ENCODE assay signal across 8 cellular contexts in the genomic region with DNA sequence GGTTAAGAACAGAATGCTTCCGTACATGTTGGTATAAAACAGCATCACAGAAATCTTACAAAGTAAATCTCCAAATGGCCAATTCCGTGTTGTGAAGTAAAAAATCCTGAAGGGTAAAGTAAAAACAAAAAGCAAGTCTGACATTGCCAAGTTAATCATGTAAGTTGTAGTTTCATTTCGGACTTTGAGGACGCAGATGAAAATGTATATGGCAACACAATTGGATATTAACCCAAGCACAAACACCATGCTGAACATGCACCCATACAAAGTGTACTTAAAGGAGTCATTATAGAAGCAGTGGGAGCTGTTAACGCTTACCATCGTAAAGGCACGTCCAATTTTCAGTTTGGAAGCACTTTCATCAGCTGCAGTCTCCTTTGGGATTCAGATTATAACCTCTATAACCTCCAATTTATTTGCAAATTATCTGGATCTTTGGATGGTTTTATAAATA. TPM values are rescaled to one million over a fixed set of nuclear protein-coding genes. Genes with fewer than 3 reads are reported as not detected.
DNase-seq lines count a peak whose midpoint lies in the region; ATAC-seq and TF ChIP-seq lines count a peak whose summit lies in the region.

No MANE protein-coding gene starts in this region.

- H3K4me2 ChIP-seq in BLaER1, result peak overlapping the region; percentile 62

- ATAC-seq in esophagus mucosa (peak; percentile 49), GM21529 (IDR thresholded peaks at IDR 0.05; ENCODE audit: unreplicated experiment) (no peak)

- H3K4me1 ChIP-seq in BLaER1 (peaks cover 12% of the 10 kb centered on the region), SJCRH30 (no peaks in the 10 kb centered on the region)

- H3K36me3 ChIP-seq in BLaER1, result peaks cover 32% of the 10 kb centered on the region
- H3K36me3 ChIP-seq in SJCRH30, result peaks cover 14% of the 10 kb centered on the region

- H3K27me3 Mint-ChIP-seq in nephron (ENCODE audit: low read depth), result no peaks in the 10 kb centered on the region

- peak overlapping the region; percentile 75 for H3K27ac ChIP-seq in BLaER1
- no peak overlapping the region for H3K27ac ChIP-seq in SJCRH30

- H3K9me3 ChIP-seq in BLaER1 (peaks cover 25% of the 10 kb centered on the region), SJCRH30 (replicated peaks) (no peaks in the 10 kb centered on the region)

- no peak for TF ChIP-seq CTCF in nephron (IDR thresholded peaks at IDR 0.05; ENCODE audit: unreplicated experiment in 3 of 3)

- no peaks in the 10 kb centered on the region for H4K20me1 ChIP-seq in BLaER1

- H3K4me3 Mint-ChIP-seq in nephron, result peak overlapping the region; percentile 87 to 99 (median 95)

- H3K4me1 Mint-ChIP-seq in nephron, result peaks cover 31% of the 10 kb centered on the region

- peaks cover 25% of the 10 kb centered on the region for H3K36me3 Mint-ChIP-seq in nephron (ENCODE audit: low read depth)

- peaks cover 11% of the 10 kb centered on the region for H3K9me3 Mint-ChIP-seq in nephron

- H3K4me3 ChIP-seq in BLaER1 (peak overlapping the region; percentile 68), SJCRH30 (peak overlapping the region; percentile 35)

- peak overlapping the region; percentile 80 for H3K9ac ChIP-seq in BLaER1

- DNase-seq in SJCRH30 (no peak), inferior parietal cortex (ENCODE audit: extremely low spot score) (no peak), middle frontal gyrus (ENCODE audit: extremely low spot score, low spot score) (no peak), mucosa of gallbladder (ENCODE audit: low spot score) (no peak)

- peak overlapping the region; percentile 97 to 100 (median 98) for H3K27ac Mint-ChIP-seq in nephron

- H3K27me3 ChIP-seq in BLaER1 (no peaks in the 10 kb centered on the region), SJCRH30 (no peaks in the 10 kb centered on the region)

RNA-seq across cellular contexts. Expression of a gene that starts 0.8 kb away (rescaled TPM):
- total RNA-seq in SJCRH30 (2014; rRNA removed; shearing (Covaris generic)), result 0.76 and 1.5 TPM in 2 replicates
- total RNA-seq in esophagus mucosa (71.7 TPM), mucosa of gallbladder (34.9 TPM)

Comparison
In these comparisons a context has a peak if more than half of its experiments do, and no peak if none do; other contexts are left out.
1. RNA of a gene that starts 0.8 kb away (total RNA-seq): 71.7 TPM in esophagus mucosa (single experiment) and 34.9 TPM in mucosa of gallbladder (single experiment); 0.76 to 1.5 TPM in SJCRH30; every median in the first group is over 10 times any median in the second.